Comparison of ENCODE assay signal across 9 cellular contexts in genomic region chr12:113241191-113242017, GRCh38. TPM values are rescaled to one million over a fixed set of nuclear protein-coding genes. Genes with fewer than 3 reads are reported as not detected.
DNase-seq lines count a peak whose midpoint lies in the region; ATAC-seq and TF ChIP-seq lines count a peak whose summit lies in the region.
"Had no signal": no experiment of that assay in that cellular context is flagged by ENCODE, and none has a peak within 500 bp of the region (broad histone marks: within the 10 kb centered on the region; RNA-seq: fewer than 3 reads in every experiment).

No MANE protein-coding gene starts in this region.

- no peaks in the 10 kb centered on the region for H3K9me3 ChIP-seq in trophoblast cell (ENCODE audit: insufficient read depth, low read depth, low read length)
- H3K9me3 ChIP-seq in CD8-positive, alpha-beta T cell (ENCODE audit: low read length), result no peaks in the 10 kb centered on the region

- H3K4me3 Mint-ChIP-seq in endothelial cell (ENCODE audit: unreplicated experiment), result no peak overlapping the region
- no peak overlapping the region for H3K4me3 Mint-ChIP-seq in CD8-positive, alpha-beta T cell

- no peaks in the 10 kb centered on the region for H3K9me3 Mint-ChIP-seq in endothelial cell (ENCODE audit: unreplicated experiment)
- no peaks in the 10 kb centered on the region for H3K9me3 Mint-ChIP-seq in CD8-positive, alpha-beta T cell

- peak overlapping the region; percentile 24 for H2AK5ac ChIP-seq in trophoblast cell (ENCODE audit: low read length)

- H3K4me1 Mint-ChIP-seq in endothelial cell (ENCODE audit: unreplicated experiment), result peaks cover 32% of the 10 kb centered on the region
- peaks cover 7% of the 10 kb centered on the region for H3K4me1 Mint-ChIP-seq in CD8-positive, alpha-beta T cell (ENCODE audit: low read depth)

- no peak for ATAC-seq in CD8-positive, alpha-beta T cell
- ATAC-seq in HG03342 (IDR thresholded peaks at IDR 0.05; ENCODE audit: unreplicated experiment) (no peak), GM21390 (IDR thresholded peaks at IDR 0.05; ENCODE audit: unreplicated experiment) (no peak)
- ATAC-seq: K562 had no signal

- H2BK5ac ChIP-seq in trophoblast cell (ENCODE audit: low read depth, low read length, poor library complexity), result no peak overlapping the region

- H3K4ac ChIP-seq in trophoblast cell (ENCODE audit: low read depth, low read length), result no peak overlapping the region

- TF ChIP-seq CTCF in endothelial cell (IDR thresholded peaks at IDR 0.05; ENCODE audit: unreplicated experiment), result no peak
- no peak for TF ChIP-seq CTCF in CD8-positive, alpha-beta T cell (IDR thresholded peaks at IDR 0.05)

- H3K27ac Mint-ChIP-seq in endothelial cell (ENCODE audit: unreplicated experiment), result peak overlapping the region; percentile 50
- no peak overlapping the region for H3K27ac Mint-ChIP-seq in CD8-positive, alpha-beta T cell

- H4K12ac ChIP-seq in trophoblast cell (ENCODE audit: low read depth, low read length), result no peak overlapping the region

- no peak overlapping the region for H3K4me3 ChIP-seq in trophoblast cell (ENCODE audit: low read depth, low read length)
- no peak overlapping the region for H3K4me3 ChIP-seq in CD8-positive, alpha-beta T cell (ENCODE audit: low read depth, low read length)
- H3K4me3 ChIP-seq: K562 had no signal

- intact Hi-C loops in CD8-positive, alpha-beta T cell (cut with DNase I, micrococcal nuclease), result no loop called here

- peaks cover 0 to 2% of the 10 kb centered on the region in 2 experiments for H3K36me3 ChIP-seq in trophoblast cell (ENCODE audit: control insufficient read depth in 1 of 2, insufficient read depth in 2 of 2, low read length in 2 of 2)
- no peaks in the 10 kb centered on the region for H3K36me3 ChIP-seq in CD8-positive, alpha-beta T cell (ENCODE audit: insufficient read depth, low read length)

- no peak overlapping the region for H3K14ac ChIP-seq in trophoblast cell (ENCODE audit: low read length)

- H4K91ac ChIP-seq in trophoblast cell (ENCODE audit: low read depth, low read length), result peak overlapping the region; percentile 71

- CTCF ChIA-PET in CD8-positive, alpha-beta T cell (lab: Charles Lee), result no interaction called here

- peaks cover 33% of the 10 kb centered on the region for H3K79me1 ChIP-seq in trophoblast cell (ENCODE audit: low read length)

- H2BK120ac ChIP-seq in trophoblast cell (ENCODE audit: insufficient read depth, low read length, poor library complexity), result no peak overlapping the region

- peaks cover 1% of the 10 kb centered on the region for H3K79me2 ChIP-seq in trophoblast cell (ENCODE audit: control insufficient read depth, insufficient read depth, low read length, poor library complexity)

- WGBS in trophoblast cell (ENCODE audit: extremely low coverage, insufficient coverage, insufficient read length), result no CpG with 5 or more reads among the region's 14 CpGs

- no peak overlapping the region for H4K8ac ChIP-seq in trophoblast cell (ENCODE audit: low read depth, low read length)

- H3K36me3 Mint-ChIP-seq in endothelial cell (ENCODE audit: low read depth, unreplicated experiment), result peaks cover 5% of the 10 kb centered on the region
- H3K36me3 Mint-ChIP-seq in CD8-positive, alpha-beta T cell, result peaks cover 74% of the 10 kb centered on the region

- no peak overlapping the region for H3K4me2 ChIP-seq in trophoblast cell (ENCODE audit: low read length)

- H3K18ac ChIP-seq in trophoblast cell (ENCODE audit: low read length), result no peak overlapping the region

- DNase-seq in GM03348 (ENCODE audit: low spot score) (peak; percentile 85), NCI-H526 (lab: John Stamatoyannopoulos, UW) (peak; percentile 13 to 61), endothelial cell (ENCODE audit: low spot score) (no peak), trophoblast cell (peak; percentile 95 to 96), activated gamma-delta T cell (lab: John Stamatoyannopoulos, UW) (no peak)
- no peak for DNase-seq in CD8-positive, alpha-beta T cell

- no peak overlapping the region for H3K9ac ChIP-seq in trophoblast cell (ENCODE audit: low read length)

- H3K23ac ChIP-seq in trophoblast cell (ENCODE audit: low read length), result no peak overlapping the region

- H3K27me3 ChIP-seq in trophoblast cell (ENCODE audit: insufficient read depth, low read length), result no peaks in the 10 kb centered on the region
- H3K27me3 ChIP-seq in CD8-positive, alpha-beta T cell (ENCODE audit: insufficient read depth, low read length), result no peaks in the 10 kb centered on the region

- H2AFZ ChIP-seq in trophoblast cell (ENCODE audit: insufficient read depth, low read length, poor library complexity), result no peak overlapping the region

- peak overlapping the region; percentile 65 for H3K27ac ChIP-seq in trophoblast cell (ENCODE audit: low read depth, low read length)
- no peak overlapping the region for H3K27ac ChIP-seq in CD8-positive, alpha-beta T cell (ENCODE audit: low read depth, low read length)

- peaks cover 26 to 29% of the 10 kb centered on the region in 2 experiments for H3K4me1 ChIP-seq in trophoblast cell (ENCODE audit: control insufficient read depth in 1 of 2, insufficient read depth in 2 of 2, low read length in 2 of 2)
- H3K4me1 ChIP-seq in CD8-positive, alpha-beta T cell (ENCODE audit: insufficient read depth, low read length), result no peaks in the 10 kb centered on the region

- POLR2A ChIA-PET in CD8-positive, alpha-beta T cell (lab: Charles Lee), result no interaction called here

- H3K27me3 Mint-ChIP-seq in endothelial cell (ENCODE audit: unreplicated experiment), result peaks cover 6% of the 10 kb centered on the region
- H3K27me3 Mint-ChIP-seq in CD8-positive, alpha-beta T cell (ENCODE audit: low read depth), result no peaks in the 10 kb centered on the region

- H2BK12ac ChIP-seq in trophoblast cell (ENCODE audit: low read length), result no peak overlapping the region

RNA-seq across cellular contexts. Expression of gene TPCN1, which starts 20.1 kb away (rescaled TPM):
- 8.4 TPM for total RNA-seq in endothelial cell (ENCODE audit: unreplicated experiment)
- polyA plus RNA-seq in trophoblast cell (2013), result 14.9 and 16.0 TPM in 2 replicates
- total RNA-seq in CD8-positive, alpha-beta T cell, result 10 to 100 TPM; 32.8 to 37.0 TPM

RNA-seq across cellular contexts. Expression of gene RITA1, which starts 55.9 kb away (rescaled TPM):
- total RNA-seq in endothelial cell (ENCODE audit: unreplicated experiment), result 11.7 TPM
- polyA plus RNA-seq in trophoblast cell (2013), result 11.2 and 11.4 TPM in 2 replicates
- total RNA-seq in CD8-positive, alpha-beta T cell, result 1 to 10 TPM; 4.3 to 4.5 TPM

RNA-seq across cellular contexts. Expression of gene DDX54, which starts 56.1 kb away (rescaled TPM):
- total RNA-seq in endothelial cell (ENCODE audit: unreplicated experiment), result 47.5 TPM
- polyA plus RNA-seq in trophoblast cell (2013), result 42.0 and 42.6 TPM in 2 replicates
- total RNA-seq in CD8-positive, alpha-beta T cell, result 10 to 100 TPM; 75.4 to 85.6 TPM

Comparison
In these comparisons a context has a peak if more than half of its experiments do, and no peak if none do; other contexts are left out.
1. DNase-seq: peak in GM03348 (single experiment), NCI-H526 (2 of 2) and trophoblast cell (2 of 2); none in endothelial cell (single experiment), CD8-positive, alpha-beta T cell (0 of 7) and activated gamma-delta T cell (single experiment).